ENCODE assay signal across 10 cellular contexts in genomic region chr16:69924777-69925191, GRCh38. TPM values are rescaled to one million over a fixed set of nuclear protein-coding genes. Genes with fewer than 3 reads are reported as not detected.
DNase-seq lines count a peak whose midpoint lies in the region; ATAC-seq and TF ChIP-seq lines count a peak whose summit lies in the region.
"Had no signal": no experiment of that assay in that cellular context is flagged by ENCODE, and none has a peak within 500 bp of the region (broad histone marks: within the 10 kb centered on the region; RNA-seq: fewer than 3 reads in every experiment).

No MANE protein-coding gene starts in this region.

- H3K4me2 ChIP-seq in fibroblast of lung (ENCODE audit: extremely low read depth, insufficient read depth, low read length) = peak overlapping the region; percentile 76

- TF ChIP-seq EP300 in upper lobe of left lung (IDR thresholded peaks at IDR 0.05) = no peak

- H2AFZ ChIP-seq in fibroblast of lung (ENCODE audit: low read length) = no peak overlapping the region

- 79 to 84% methylated on average over 18 to 19 of the region's 19 CpGs for WGBS in upper lobe of left lung, 2 donors

- ATAC-seq in upper lobe of left lung (ENCODE audit: low FRiP score in 2 of 2) (peak; percentile 38 to 87), GM21423 (IDR thresholded peaks at IDR 0.05; ENCODE audit: unreplicated experiment) (no peak)

- H3K4me1 ChIP-seq in Peyer's patch = no peaks in the 10 kb centered on the region
- H3K4me1 ChIP-seq in fibroblast of lung (ENCODE audit: control insufficient read depth, extremely low read depth, insufficient read depth, low read length) = peaks cover 29% of the 10 kb centered on the region
- H3K4me1 ChIP-seq in muscle layer of colon (ENCODE audit: insufficient read depth, low read length) = peaks cover 21% of the 10 kb centered on the region
- H3K4me1 ChIP-seq in upper lobe of left lung = no peaks in the 10 kb centered on the region

- no peaks in the 10 kb centered on the region for H3K9me3 ChIP-seq in Peyer's patch
- no peaks in the 10 kb centered on the region for H3K9me3 ChIP-seq in fibroblast of lung (ENCODE audit: control insufficient read depth, insufficient read depth, low read depth, low read length)
- no peaks in the 10 kb centered on the region for H3K9me3 ChIP-seq in muscle layer of colon (ENCODE audit: low read length)
- H3K9me3 ChIP-seq in upper lobe of left lung = no peaks in the 10 kb centered on the region

- H4K20me1 ChIP-seq in fibroblast of lung (ENCODE audit: control insufficient read depth, extremely low read depth, insufficient read depth, low read length) = no peaks in the 10 kb centered on the region

- peaks cover 20% of the 10 kb centered on the region for H3K79me2 ChIP-seq in fibroblast of lung (ENCODE audit: control insufficient read depth, insufficient read depth, low read length)

- H3K9ac ChIP-seq in fibroblast of lung (ENCODE audit: insufficient read depth, low read length) = peak overlapping the region; percentile 64
- no peak overlapping the region for H3K9ac ChIP-seq in muscle layer of colon (ENCODE audit: low read length)

- H3K27me3 ChIP-seq in Peyer's patch = no peaks in the 10 kb centered on the region
- H3K27me3 ChIP-seq in fibroblast of lung (ENCODE audit: control insufficient read depth, insufficient read depth, low read length) = no peaks in the 10 kb centered on the region
- H3K27me3 ChIP-seq in muscle layer of colon (ENCODE audit: control insufficient read depth in 1 of 2, insufficient read depth in 2 of 2, low read length in 2 of 2) = no peaks in the 10 kb centered on the region
- H3K27me3 ChIP-seq in upper lobe of left lung = no peaks in the 10 kb centered on the region
- H3K27me3 ChIP-seq: cardiac muscle cell had no signal

- peak overlapping the region in 3 of 4 donors; percentile 30 to 70 (median 30) for H3K27ac ChIP-seq in Peyer's patch
- H3K27ac ChIP-seq in fibroblast of lung (ENCODE audit: insufficient read depth, low read length) = peak overlapping the region; percentile 60
- peak overlapping the region; percentile 38 for H3K27ac ChIP-seq in muscle layer of colon (ENCODE audit: low read depth, low read length)
- H3K27ac ChIP-seq in upper lobe of left lung = peak overlapping the region in 2 of 4 donors; percentile 40 to 52
- H3K27ac ChIP-seq: cardiac muscle cell had no signal

- TF ChIP-seq POLR2A in Peyer's patch (IDR thresholded peaks at IDR 0.05) = no peak
- no peak for TF ChIP-seq POLR2A in upper lobe of left lung (IDR thresholded peaks at IDR 0.05)

- H3K4me3 ChIP-seq in Peyer's patch (no peak overlapping the region), fibroblast of lung (replicated peaks in 1 of 4; ENCODE audit: control extremely low read depth in 1 of 4, insufficient read depth in 1 of 4, low read depth in 3 of 4, low read length in 4 of 4) (peak overlapping the region in 3 of 4 experiments; percentile 22 to 45 (median 32)), muscle layer of colon (ENCODE audit: low read depth in 1 of 2, low read length in 2 of 2) (peak overlapping the region in 1 of 2 donors; percentile 20), upper lobe of left lung (no peak overlapping the region)
- H3K4me3 ChIP-seq: cardiac muscle cell had no signal

- DNase-seq in Peyer's patch (no peak), fibroblast of lung (ENCODE audit: low read depth in 2 of 2) (peak; percentile 70 to 93), upper lobe of left lung (peak in 1 of 2 donors; percentile 66), NK-92 (lab: John Stamatoyannopoulos, UW; ENCODE audit: unreplicated experiment) (no peak), NCI-H82 (lab: John Stamatoyannopoulos, UW) (no peak)
- no peak for DNase-seq in activated naive CD4-positive, alpha-beta T cell treated with Interleukin-2 at 50 U/mL for 16 hours
- DNase-seq: NCI-H526 had no signal

- H3K36me3 ChIP-seq in Peyer's patch = peaks cover 0 to 19% (median 0%) of the 10 kb centered on the region in 3 donors
- H3K36me3 ChIP-seq in fibroblast of lung (ENCODE audit: control insufficient read depth, insufficient read depth, low read length) = peaks cover 2% of the 10 kb centered on the region
- peaks cover 13% of the 10 kb centered on the region for H3K36me3 ChIP-seq in muscle layer of colon (ENCODE audit: insufficient read depth, low read length)
- H3K36me3 ChIP-seq in upper lobe of left lung = peaks cover 0 to 42% (median 22%) of the 10 kb centered on the region in 4 donors
- H3K36me3 ChIP-seq: cardiac muscle cell had no signal

- TF ChIP-seq CTCF in Peyer's patch (IDR thresholded peaks at IDR 0.05) = no peak
- no peak for TF ChIP-seq CTCF in fibroblast of lung (conservative IDR thresholded peaks at IDR 0.05 in 1 of 2, IDR thresholded peaks at IDR 0.05 in 1 of 2; ENCODE audit: low read depth in 1 of 2, low read length in 2 of 2)
- no peak for TF ChIP-seq CTCF in upper lobe of left lung (IDR thresholded peaks at IDR 0.05)

RNA-seq across cellular contexts. Expression of gene CLEC18A, which starts 26.4 kb away (rescaled TPM):
- 1 to 10 TPM in 3 of 4 donors, under 1 TPM in 1; 0.83 to 9.9 (median 4.9) TPM for total RNA-seq in Peyer's patch
- under 0.01 and 0.33 TPM in 2 replicates for total RNA-seq in fibroblast of lung
- polyA plus RNA-seq in fibroblast of lung = 0.07 TPM in 1 of 2 replicates, not detected in the other
- polyA plus RNA-seq in fibroblast of lung (2012) = not detected in 2 replicates
- not detected in 2 replicates for polyA minus RNA-seq in fibroblast of lung (ENCODE audit: low replicate concordance)
- total RNA-seq in upper lobe of left lung = 1 to 10 TPM in 5 of 6 donors, under 1 TPM in 1; 0.54 to 5.2 (median 2.8) TPM

Comparison
In these comparisons a context has a peak if more than half of its experiments do, and no peak if none do; other contexts are left out.
1. DNase-seq: peak in fibroblast of lung (2 of 2); none in Peyer's patch (0 of 3), NK-92 (single experiment), activated naive CD4-positive, alpha-beta T cell treated with Interleukin-2 at 50 U/mL for 16 hours (single experiment) and NCI-H82 (single experiment).
2. H3K4me3 ChIP-seq: peak in fibroblast of lung (3 of 4); none in Peyer's patch (0 of 4) and upper lobe of left lung (0 of 4).